1 cellular context compared by ENCODE assay signal in genomic region chr9:37302277-37302676, GRCh38.
TF ChIP-seq lines count a peak whose summit lies in the region.

No MANE protein-coding gene starts in this region.

TF ChIP-seq in GM12878, 131 proteins besides CTCF, POLR2A, EP300 and RAD21 (continued from another document and continues in another):
- TF ChIP-seq ZNF592 (IDR thresholded peaks at IDR 0.05) (peak; percentile 56; the same call in 1 of the 2 replicates), E2F8 (IDR thresholded peaks at IDR 0.05; ENCODE audit: low read depth, partially characterized antibody) (peak; percentile 17), IKZF2 (IDR thresholded peaks at IDR 0.05) (peak; percentile 90 to 93), SMAD1 (IDR thresholded peaks at IDR 0.05; ENCODE audit: low read depth, partially characterized antibody) (peak; percentile 56), CBX5 (IDR thresholded peaks at IDR 0.05; ENCODE audit: low read depth) (peak; percentile 80; the same call in 1 of the 2 replicates), RFX5 (IDR thresholded peaks at IDR 0.05; ENCODE audit: low read depth, low read length) (no peak), SPI1 (IDR thresholded peaks at IDR 0.05; ENCODE audit: borderline replicate concordance, insufficient read depth, low read depth, low read length) (peak; percentile 43; the same call in 1 of the 2 replicates), POLR2AphosphoS5 (IDR thresholded peaks at IDR 0.05; ENCODE audit: low read length) (no peak), ELK1 (IDR thresholded peaks at IDR 0.05; ENCODE audit: low read depth, low read length) (peak; percentile 59; the same call in 1 of the 2 replicates), GABPA (IDR thresholded peaks at IDR 0.05; ENCODE audit: low read depth) (peak; percentile 71), HCFC1 (IDR thresholded peaks at IDR 0.05; ENCODE audit: low read length) (no peak), RB1 (IDR thresholded peaks at IDR 0.05; ENCODE audit: borderline replicate concordance) (no peak), MTA2 (IDR thresholded peaks at IDR 0.05; ENCODE audit: low read depth) (peak; percentile 91), PBX3 (IDR thresholded peaks at IDR 0.05; ENCODE audit: insufficient replicate concordance, low read depth, low read length) (no peak), CBX3 (IDR thresholded peaks at IDR 0.05; ENCODE audit: borderline replicate concordance, low read depth) (no peak), EZH2 (IDR thresholded peaks at IDR 0.05; ENCODE audit: borderline replicate concordance, control insufficient read depth, low read depth, low read length) (0 out of 2 replicates have a peak, but pooled peaks have one; percentile 18), MEF2A (IDR thresholded peaks at IDR 0.05; ENCODE audit: insufficient read depth, low read depth, low read length) (peak; percentile 99), ZBTB4 (CRISPR knock-in tag; IDR thresholded peaks at IDR 0.05) (no peak), FOXK2 (IDR thresholded peaks at IDR 0.05) (no peak), MEF2B (IDR thresholded peaks at IDR 0.05; ENCODE audit: partially characterized antibody, poor library complexity, severe bottlenecking) (peak; percentile 93), ESRRA (IDR thresholded peaks at IDR 0.05; ENCODE audit: low read length) (no peak), CEBPZ (IDR thresholded peaks at IDR 0.05; ENCODE audit: low read depth, low read length) (no peak), CHD4 (IDR thresholded peaks at IDR 0.05) (no peak), WRNIP1 (IDR thresholded peaks at IDR 0.05; ENCODE audit: borderline replicate concordance, low read depth, low read length) (no peak), POLR2AphosphoS2 (IDR thresholded peaks at IDR 0.05; ENCODE audit: low read depth, low read length) (no peak), FOS (IDR thresholded peaks at IDR 0.05; ENCODE audit: borderline replicate concordance, extremely low read depth, insufficient read length) (no peak), E4F1 (IDR thresholded peaks at IDR 0.05; ENCODE audit: borderline replicate concordance, partially characterized antibody) (no peak), NFYA (IDR thresholded peaks at IDR 0.05; ENCODE audit: borderline replicate concordance, low read depth, low read length) (no peak), BHLHE40 (IDR thresholded peaks at IDR 0.05; ENCODE audit: borderline replicate concordance in 1 of 2, low read depth in 2 of 2, low read length in 1 of 2) (peak; percentile 48 to 72; a peak in 2 of 4 replicates), SREBF1 (IDR thresholded peaks at IDR 0.05; ENCODE audit: low read length) (no peak), JUND (IDR thresholded peaks at IDR 0.05; ENCODE audit: low read depth, low read length) (0 out of 2 replicates have a peak, but pooled peaks have one; percentile 36), NR2F1 (conservative IDR thresholded peaks at IDR 0.05) (no peak), CHD2 (IDR thresholded peaks at IDR 0.05; ENCODE audit: borderline replicate concordance, low read depth, low read length) (peak; percentile 83), HDAC2 (IDR thresholded peaks at IDR 0.05) (no peak), RUNX3 (IDR thresholded peaks at IDR 0.05; ENCODE audit: low read length) (peak; percentile 99), ZSCAN29 (IDR thresholded peaks at IDR 0.05) (no peak), CHD1 (IDR thresholded peaks at IDR 0.05; ENCODE audit: low read depth, low read length) (peak; percentile 81; the same call in 1 of the 2 replicates), YY1 (IDR thresholded peaks at IDR 0.05; ENCODE audit: low read depth, low read length) (no peak), KLF5 (IDR thresholded peaks at IDR 0.05; ENCODE audit: partially characterized antibody) (no peak), TCF3 (IDR thresholded peaks at IDR 0.05; ENCODE audit: borderline replicate concordance, insufficient read depth, low read depth, low read length) (peak; percentile 86), TAF1 (IDR thresholded peaks at IDR 0.05; ENCODE audit: borderline replicate concordance, low read depth, low read length) (no peak), ATF3 (IDR thresholded peaks at IDR 0.05; ENCODE audit: borderline replicate concordance, extremely low read depth, low read depth, low read length) (no peak), RCOR1 (conservative IDR thresholded peaks at IDR 0.05; ENCODE audit: low read depth, low read length) (0 out of 2 replicates have a peak, but pooled peaks have one; percentile 48), NBN (IDR thresholded peaks at IDR 0.05) (no peak), ETV6 (conservative IDR thresholded peaks at IDR 0.05 in 1 of 2, IDR thresholded peaks at IDR 0.05 in 1 of 2; ENCODE audit: borderline replicate concordance in 1 of 2, low read depth in 1 of 2) (peak in 1 of 2 experiments; percentile 95; a peak in 2 of 4 replicates), NR2C2 (IDR thresholded peaks at IDR 0.05; ENCODE audit: borderline replicate concordance, control insufficient read depth, insufficient read length, low read depth) (no peak)
